Comparison of ENCODE assay signal across 1 cellular context in the genomic region with DNA sequence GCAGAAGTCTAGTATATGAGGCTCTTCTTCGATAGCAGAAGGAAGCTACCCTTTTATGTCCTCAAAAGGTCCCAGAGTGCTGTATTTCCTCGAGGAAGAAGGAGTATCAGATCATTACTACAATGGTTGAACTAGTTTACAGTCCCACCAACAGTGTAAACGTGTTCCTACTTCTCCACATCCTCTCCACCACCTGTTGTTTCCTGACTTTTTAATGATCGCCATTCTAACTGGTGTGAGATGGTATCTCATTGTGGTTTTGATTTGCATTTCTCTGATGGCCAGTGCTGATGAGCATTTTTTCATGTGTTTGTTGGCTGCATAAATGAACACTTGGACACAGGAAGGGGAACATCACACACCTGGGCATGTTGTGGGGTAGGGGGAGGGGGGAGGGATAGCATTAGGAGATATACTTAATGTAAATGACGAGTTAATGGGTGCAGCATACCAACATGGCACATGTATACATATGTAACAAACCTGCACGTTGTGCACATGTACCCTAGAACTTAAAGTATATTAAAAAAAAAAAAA.
TF ChIP-seq lines count a peak whose summit lies in the region.

No MANE protein-coding gene starts in this region.

TF ChIP-seq in HEK293, 187 proteins besides CTCF, POLR2A, EP300 and RAD21:
- TF ChIP-seq ZNF184 (tag by site-specific recombination; IDR thresholded peaks at IDR 0.05) (peak; percentile 82), SCRT2 (tag by site-specific recombination; IDR thresholded peaks at IDR 0.05) (peak; percentile 88), SCRT1 (tag by site-specific recombination; IDR thresholded peaks at IDR 0.05; ENCODE audit: borderline replicate concordance) (0 out of 2 replicates have a peak, but pooled peaks have one; percentile 31)
TF ChIP-seq in HEK293: peak in this region for 3; not testable (repeated sequence) for 184.
